In the genomic region with DNA sequence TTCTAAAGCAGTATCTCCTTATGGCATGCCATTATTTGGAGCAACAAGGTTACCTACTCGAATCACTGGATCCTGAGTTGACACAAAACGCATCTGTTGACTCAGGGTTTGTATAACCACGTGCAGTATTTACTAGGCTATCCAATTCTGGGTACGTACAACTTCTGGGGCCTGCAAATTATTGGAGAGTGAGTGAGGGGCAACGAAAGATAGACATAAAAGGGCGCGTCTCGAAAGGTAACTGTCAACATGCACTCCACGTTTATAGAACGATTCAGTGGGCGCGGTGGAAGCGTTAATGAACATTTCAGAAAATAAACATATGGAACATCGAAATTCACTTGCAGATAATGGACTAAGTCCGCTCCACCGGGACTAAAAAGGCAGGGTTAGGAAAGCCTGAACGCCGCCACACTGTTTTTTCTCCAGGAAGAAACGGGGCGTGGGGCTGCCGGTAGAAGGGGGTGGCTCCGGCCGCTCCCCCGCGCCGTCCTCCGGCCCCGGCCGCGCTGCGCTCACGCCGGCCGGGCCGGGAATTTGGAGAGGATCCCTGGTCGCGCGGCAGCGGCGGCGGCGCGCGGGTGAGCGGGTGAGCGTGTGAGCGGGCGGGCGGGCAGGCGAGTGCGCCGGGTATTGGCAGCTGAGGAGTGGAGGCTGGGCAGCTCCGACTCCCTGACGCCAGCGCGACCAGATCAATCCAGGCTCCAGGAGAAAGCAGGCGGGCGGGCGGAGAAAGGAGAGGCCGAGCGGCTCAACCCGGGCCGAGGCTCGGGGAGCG, we compare ENCODE assay signal across 8 cellular contexts. TPM values are rescaled to one million over a fixed set of nuclear protein-coding genes. Genes with fewer than 3 reads are reported as not detected.
DNase-seq lines count a peak whose midpoint lies in the region; ATAC-seq and TF ChIP-seq lines count a peak whose summit lies in the region.

A gene (plus strand): TSS at position 690 of the 778 bp plus-strand sequence. CDS start 32,761 bp downstream, outside the sequence.

- H4K12ac ChIP-seq in trophoblast cell (ENCODE audit: low read depth, low read length), result peak within 1 kb of the TSS; percentile 73

- no peak within 1 kb of the TSS for H2AK5ac ChIP-seq in trophoblast cell (ENCODE audit: low read length)

- peaks cover 5% of the 10 kb centered on the region; the same call in 1 of the 2 replicates for H3K27me3 ChIP-seq in HUES48 (ENCODE audit: control insufficient read depth, insufficient read depth, low read length)
- H3K27me3 ChIP-seq in left ventricle myocardium inferior (ENCODE audit: low read depth), result no peaks in the 10 kb centered on the region
- no peaks in the 10 kb centered on the region for H3K27me3 ChIP-seq in trophoblast cell (ENCODE audit: insufficient read depth, low read length)

- peaks cover 10% of the 10 kb centered on the region for H3K79me1 ChIP-seq in trophoblast cell (ENCODE audit: low read length)

- peak within 1 kb of the TSS; percentile 96 for H3K18ac ChIP-seq in trophoblast cell (ENCODE audit: low read length)

- H3K9ac ChIP-seq in HUES48 (ENCODE audit: low read depth, low read length) (peak within 1 kb of the TSS; percentile 86), trophoblast cell (ENCODE audit: low read length) (peak within 1 kb of the TSS; percentile 89)

- intact Hi-C loops in left ventricle myocardium inferior (cut with micrococcal nuclease), result loop anchor here (10.0 kb wide), 1 partner anchor 63 kb away; no protein-coding TSS in a partner anchor

- peak within 1 kb of the TSS; percentile 91 for H3K4me3 ChIP-seq in HUES48 (ENCODE audit: low read depth, low read length)
- peak within 1 kb of the TSS; percentile 75 for H3K4me3 ChIP-seq in left ventricle myocardium inferior
- H3K4me3 ChIP-seq in trophoblast cell (ENCODE audit: low read depth, low read length), result peak within 1 kb of the TSS; percentile 90

- peak within 1 kb of the TSS; percentile 85 for H2AFZ ChIP-seq in trophoblast cell (ENCODE audit: insufficient read depth, low read length, poor library complexity)

- DNase-seq in DMS153 (lab: John Stamatoyannopoulos, UW), result peak; percentile 66
- peak; percentile 76 for DNase-seq in RPMI8226
- peak; percentile 86 for DNase-seq in left ventricle myocardium inferior
- peak; percentile 77 to 82 for DNase-seq in trophoblast cell
- no peak for DNase-seq in T-helper 9 cell

- peaks cover 17% of the 10 kb centered on the region for H3K4me1 ChIP-seq in HUES48 (ENCODE audit: control insufficient read depth, insufficient read depth, low read length)
- peaks cover 47% of the 10 kb centered on the region for H3K4me1 ChIP-seq in left ventricle myocardium inferior
- H3K4me1 ChIP-seq in trophoblast cell (ENCODE audit: control insufficient read depth in 1 of 2, insufficient read depth in 2 of 2, low read length in 2 of 2), result peaks cover 2% of the 10 kb centered on the region in 2 experiments

- peak within 1 kb of the TSS; percentile 80 for H4K8ac ChIP-seq in trophoblast cell (ENCODE audit: low read depth, low read length)

- no CpG with 5 or more reads among the region's 65 CpGs for WGBS in trophoblast cell (ENCODE audit: extremely low coverage, insufficient coverage, insufficient read length)

- no peak within 1 kb of the TSS for H3K23ac ChIP-seq in trophoblast cell (ENCODE audit: low read length)

- peak within 1 kb of the TSS; percentile 87 for H3K4ac ChIP-seq in trophoblast cell (ENCODE audit: low read depth, low read length)

- peak within 1 kb of the TSS; percentile 85 for H2BK5ac ChIP-seq in trophoblast cell (ENCODE audit: low read depth, low read length, poor library complexity)

- H3K4me2 ChIP-seq in trophoblast cell (ENCODE audit: low read length), result peak within 1 kb of the TSS; percentile 94

- H3K79me2 ChIP-seq in trophoblast cell (ENCODE audit: control insufficient read depth, insufficient read depth, low read length, poor library complexity), result peaks cover 11% of the 10 kb centered on the region

- H3K27ac ChIP-seq in HUES48 (ENCODE audit: low read depth, low read length), result peak within 1 kb of the TSS; percentile 86
- H3K27ac ChIP-seq in angular gyrus (ENCODE audit: low read depth, low read length), result peak within 1 kb of the TSS; percentile 85
- peak within 1 kb of the TSS; percentile 95 for H3K27ac ChIP-seq in left ventricle myocardium inferior (replicated peaks)
- H3K27ac ChIP-seq in trophoblast cell (ENCODE audit: low read depth, low read length), result peak within 1 kb of the TSS; percentile 92

- ATAC-seq in GM21423 (IDR thresholded peaks at IDR 0.05; ENCODE audit: unreplicated experiment), result peak; percentile 46

- TF ChIP-seq CTCF in left ventricle myocardium inferior (IDR thresholded peaks at IDR 0.05; ENCODE audit: borderline replicate concordance), result no peak

- peak within 1 kb of the TSS; percentile 95 for H3K14ac ChIP-seq in trophoblast cell (ENCODE audit: low read length)

- H3K9me3 ChIP-seq in HUES48 (ENCODE audit: control insufficient read depth, insufficient read depth, low read length), result no peaks in the 10 kb centered on the region
- H3K9me3 ChIP-seq in left ventricle myocardium inferior (replicated peaks), result no peaks in the 10 kb centered on the region
- H3K9me3 ChIP-seq in trophoblast cell (ENCODE audit: insufficient read depth, low read depth, low read length), result no peaks in the 10 kb centered on the region

- H2BK12ac ChIP-seq in trophoblast cell (ENCODE audit: low read length), result peak within 1 kb of the TSS; percentile 24

- H3K36me3 ChIP-seq in HUES48 (ENCODE audit: control insufficient read depth, insufficient read depth, low read length) (no peaks in the 10 kb centered on the region), left ventricle myocardium inferior (no peaks in the 10 kb centered on the region), trophoblast cell (ENCODE audit: control insufficient read depth in 1 of 2, insufficient read depth in 2 of 2, low read length in 2 of 2) (no peaks in the 10 kb centered on the region)

- H4K91ac ChIP-seq in trophoblast cell (ENCODE audit: low read depth, low read length), result peak within 1 kb of the TSS; percentile 89

- peak within 1 kb of the TSS; percentile 74 for H2BK120ac ChIP-seq in trophoblast cell (ENCODE audit: insufficient read depth, low read length, poor library complexity)

RNA-seq across cellular contexts. Expression of the gene that starts here (rescaled TPM):
- total RNA-seq in left ventricle myocardium inferior, result 10.1 TPM
- polyA plus RNA-seq in trophoblast cell (2013), result 11.9 and 12.9 TPM in 2 replicates
